Comparison of ENCODE assay signal across 10 cellular contexts in genomic region chr15:48602358-48603122, GRCh38. TPM values are rescaled to one million over a fixed set of nuclear protein-coding genes. Genes with fewer than 3 reads are reported as not detected.
DNase-seq lines count a peak whose midpoint lies in the region; ATAC-seq and TF ChIP-seq lines count a peak whose summit lies in the region.
"Had no signal": no experiment of that assay in that cellular context is flagged by ENCODE, and none has a peak within 500 bp of the region (broad histone marks: within the 10 kb centered on the region; RNA-seq: fewer than 3 reads in every experiment).

No MANE protein-coding gene starts in this region.

- no peak for TF ChIP-seq CTCF in IMR-90 (conservative IDR thresholded peaks at IDR 0.05; ENCODE audit: low read depth, low read length)
- no peak for TF ChIP-seq CTCF in chondrocyte (IDR thresholded peaks at IDR 0.05)
- TF ChIP-seq CTCF in kidney epithelial cell (IDR thresholded peaks at IDR 0.05; ENCODE audit: insufficient read depth, low read length, poor library complexity, severe bottlenecking): no peak
- no peak for TF ChIP-seq CTCF in WERI-Rb-1 (IDR thresholded peaks at IDR 0.05; ENCODE audit: low read depth, low read length)

- intact Hi-C loops in IMR-90 (cut with micrococcal nuclease): no loop called here

- DNase-seq in IMR-90: peak; percentile 81
- no peak for DNase-seq in chondrocyte (ENCODE audit: low spot score)
- DNase-seq in kidney epithelial cell (ENCODE audit: low read depth): peak; percentile 37
- no peak for DNase-seq in stimulated activated naive CD8-positive, alpha-beta T cell treated with anti-CD3 and anti-CD28 coated beads, Interleukin-15, amount 100 ng/mL, for 72 hours
- no peak for DNase-seq in NOMO-1 (lab: John Stamatoyannopoulos, UW; ENCODE audit: unreplicated experiment in 2 of 2)
- DNase-seq in WERI-Rb-1: no peak
- DNase-seq in NCI-H2196 (lab: John Stamatoyannopoulos, UW; ENCODE audit: unreplicated experiment): no peak
- DNase-seq: activated naive CD8-positive, alpha-beta T cell treated with anti-CD3 and anti-CD28 coated beads, Interleukin-2, amount 10 ng/mL, durations not matched to agents 7 days and 5 days; pancreas had no signal

- H2BK15ac ChIP-seq in IMR-90 (ENCODE audit: low read depth, low read length): peak overlapping the region; percentile 2; the same call in 1 of the 3 replicates

- peak overlapping the region; percentile 16; the same call in 1 of the 2 replicates for H2BK20ac ChIP-seq in IMR-90 (ENCODE audit: low read depth, low read length)

- H3K18ac ChIP-seq in IMR-90 (ENCODE audit: low read depth, low read length): peak overlapping the region; percentile 50; the same call in 1 of the 2 replicates

- no peaks in the 10 kb centered on the region for H3K9me3 Mint-ChIP-seq in chondrocyte (ENCODE audit: low read depth)
- H3K9me3 Mint-ChIP-seq in stimulated activated naive CD8-positive, alpha-beta T cell treated with anti-CD3 and anti-CD28 coated beads, Interleukin-15, amount 100 ng/mL, for 72 hours: no peaks in the 10 kb centered on the region
- H3K9me3 Mint-ChIP-seq: activated naive CD8-positive, alpha-beta T cell treated with anti-CD3 and anti-CD28 coated beads, Interleukin-2, amount 10 ng/mL, durations not matched to agents 7 days and 5 days had no signal

- POLR2A ChIA-PET in IMR-90 (lab: Charles Lee; ENCODE audit: unreplicated experiment): no interaction called here

- no TSS peak for BruUV-seq in IMR-90 (replicated peaks; lab: Mats Ljungman, UMichigan)

- H3K36me3 ChIP-seq in IMR-90 (ENCODE audit: control insufficient read depth, insufficient read depth, low read length) (peaks cover 22% of the 10 kb centered on the region), kidney epithelial cell (ENCODE audit: control insufficient read depth, insufficient read depth, low read length) (no peaks in the 10 kb centered on the region), subcutaneous abdominal adipose tissue (ENCODE audit: control insufficient read depth in 5 of 5, insufficient read depth in 5 of 5, low read length in 5 of 5) (peaks cover 19 to 33% (median 25%) of the 10 kb centered on the region in 5 donors), WERI-Rb-1 (no peaks in the 10 kb centered on the region)
- H3K36me3 ChIP-seq: pancreas had no signal

- H3K79me1 ChIP-seq in IMR-90 (ENCODE audit: low read depth in 1 of 2, low read length in 2 of 2): peaks cover 45 to 81% of the 10 kb centered on the region in 2 experiments

- H3K4me3 ChIP-seq in IMR-90 (ENCODE audit: insufficient read depth, low read depth, low read length) (no peak overlapping the region), kidney epithelial cell (ENCODE audit: low read depth, low read length) (no peak overlapping the region), subcutaneous abdominal adipose tissue (ENCODE audit: low read depth in 1 of 5, low read length in 5 of 5) (no peak overlapping the region), WERI-Rb-1 (ENCODE audit: low read depth, low read length) (no peak overlapping the region)
- H3K4me3 ChIP-seq: pancreas had no signal

- H3K4me3 Mint-ChIP-seq in chondrocyte (ENCODE audit: unreplicated experiment): no peak overlapping the region
- no peak overlapping the region for H3K4me3 Mint-ChIP-seq in stimulated activated naive CD8-positive, alpha-beta T cell treated with anti-CD3 and anti-CD28 coated beads, Interleukin-15, amount 100 ng/mL, for 72 hours
- H3K4me3 Mint-ChIP-seq: activated naive CD8-positive, alpha-beta T cell treated with anti-CD3 and anti-CD28 coated beads, Interleukin-2, amount 10 ng/mL, durations not matched to agents 7 days and 5 days had no signal

- H3K4me2 ChIP-seq in IMR-90 (ENCODE audit: low read depth, low read length): no peak overlapping the region

- H2AK9ac ChIP-seq in IMR-90 (replicated peaks; ENCODE audit: low read depth, low read length, poor library complexity): no peak overlapping the region

- H3K14ac ChIP-seq in IMR-90 (replicated peaks; ENCODE audit: low read depth, low read length): no peak overlapping the region

- H2BK5ac ChIP-seq in IMR-90 (ENCODE audit: low read depth, low read length, poor library complexity, severe bottlenecking): peak overlapping the region; percentile 99

- H3K9me3 ChIP-seq in IMR-90 (ENCODE audit: control insufficient read depth, insufficient read depth, low read length) (no peaks in the 10 kb centered on the region), subcutaneous abdominal adipose tissue (ENCODE audit: control insufficient read depth in 5 of 5, low read length in 5 of 5) (no peaks in the 10 kb centered on the region), WERI-Rb-1 (ENCODE audit: severe bottlenecking) (no peaks in the 10 kb centered on the region)
- H3K9me3 ChIP-seq: pancreas had no signal

- H3K27me3 Mint-ChIP-seq in chondrocyte (ENCODE audit: low read depth): no peaks in the 10 kb centered on the region
- no peaks in the 10 kb centered on the region for H3K27me3 Mint-ChIP-seq in stimulated activated naive CD8-positive, alpha-beta T cell treated with anti-CD3 and anti-CD28 coated beads, Interleukin-15, amount 100 ng/mL, for 72 hours

- H3K4me1 ChIP-seq in IMR-90 (ENCODE audit: control insufficient read depth, insufficient read depth, low read length): peaks cover 20% of the 10 kb centered on the region
- peaks cover 4 to 34% (median 18%) of the 10 kb centered on the region in 5 donors for H3K4me1 ChIP-seq in subcutaneous abdominal adipose tissue (ENCODE audit: control insufficient read depth in 5 of 5, insufficient read depth in 5 of 5, low read length in 5 of 5)
- H3K4me1 ChIP-seq: pancreas had no signal

- H2AFZ ChIP-seq in IMR-90 (replicated peaks; ENCODE audit: low read length, poor library complexity): no peak overlapping the region

- no peak overlapping the region for H3K4ac ChIP-seq in IMR-90 (ENCODE audit: low read depth, low read length)

- WGBS in IMR-90 (ENCODE audit: extremely low coverage in 2 of 2, insufficient read length in 1 of 2), 2 experiments: no CpG with 5 or more reads among the region's 4 CpGs

- TF ChIP-seq POLR2A in IMR-90 (IDR thresholded peaks at IDR 0.05; ENCODE audit: low read depth, low read length): no peak

- H3K27me3 ChIP-seq in IMR-90 (ENCODE audit: control insufficient read depth, insufficient read depth, low read length) (no peaks in the 10 kb centered on the region), kidney epithelial cell (ENCODE audit: control insufficient read depth, insufficient read depth, low read length) (no peaks in the 10 kb centered on the region), subcutaneous abdominal adipose tissue (ENCODE audit: control insufficient read depth in 5 of 5, insufficient read depth in 4 of 5, low read length in 5 of 5) (no peaks in the 10 kb centered on the region), WERI-Rb-1 (ENCODE audit: insufficient read depth, low read depth, severe bottlenecking) (no peaks in the 10 kb centered on the region)
- H3K27me3 ChIP-seq: pancreas had no signal

- no peak overlapping the region; a peak in 1 of 4 replicates for H4K8ac ChIP-seq in IMR-90 (ENCODE audit: low read depth in 2 of 2, low read length in 2 of 2)

- H2AK5ac ChIP-seq in IMR-90 (ENCODE audit: low read depth, low read length): no peak overlapping the region

- H3K9me1 ChIP-seq in IMR-90 (ENCODE audit: insufficient read depth, low read length): peaks cover 31% of the 10 kb centered on the region

- H4K91ac ChIP-seq in IMR-90 (ENCODE audit: insufficient read depth, low read depth, low read length): no peak overlapping the region; the same call in 1 of the 2 replicates

- in situ Hi-C loops in IMR-90 (cut with MboI; ENCODE audit: low sequenced_read_pairs): no loop called here

- peaks cover 68% of the 10 kb centered on the region for H3K4me1 Mint-ChIP-seq in chondrocyte (ENCODE audit: low read depth)
- H3K4me1 Mint-ChIP-seq in stimulated activated naive CD8-positive, alpha-beta T cell treated with anti-CD3 and anti-CD28 coated beads, Interleukin-15, amount 100 ng/mL, for 72 hours: no peaks in the 10 kb centered on the region
- H3K4me1 Mint-ChIP-seq: activated naive CD8-positive, alpha-beta T cell treated with anti-CD3 and anti-CD28 coated beads, Interleukin-2, amount 10 ng/mL, durations not matched to agents 7 days and 5 days had no signal

- no peak overlapping the region for H3K56ac ChIP-seq in IMR-90 (ENCODE audit: extremely low read depth, insufficient read depth, low read length)

- H4K5ac ChIP-seq in IMR-90 (ENCODE audit: low read depth, low read length): no peak overlapping the region

- no peak overlapping the region for H3K23ac ChIP-seq in IMR-90 (ENCODE audit: low read depth, low read length)

- CTCF ChIA-PET in IMR-90 (lab: Yijun Ruan, JAX): interaction anchor here (0.6 kb wide), 1 partner anchor 100 kb away, joined by 3 read pairs; no protein-coding TSS in a partner anchor

- peak overlapping the region; percentile 93 for H3K27ac Mint-ChIP-seq in chondrocyte (ENCODE audit: unreplicated experiment)
- H3K27ac Mint-ChIP-seq in stimulated activated naive CD8-positive, alpha-beta T cell treated with anti-CD3 and anti-CD28 coated beads, Interleukin-15, amount 100 ng/mL, for 72 hours: no peak overlapping the region
- H3K27ac Mint-ChIP-seq: activated naive CD8-positive, alpha-beta T cell treated with anti-CD3 and anti-CD28 coated beads, Interleukin-2, amount 10 ng/mL, durations not matched to agents 7 days and 5 days had no signal

- ATAC-seq in IMR-90 (ENCODE audit: low read depth): peak; percentile 54
- no peak for ATAC-seq in stimulated activated naive CD8-positive, alpha-beta T cell treated with anti-CD3 and anti-CD28 coated beads, Interleukin-15, amount 100 ng/mL, for 72 hours

- H3K9ac ChIP-seq in IMR-90 (ENCODE audit: low read depth, low read length): no peak overlapping the region
- H3K9ac ChIP-seq in subcutaneous abdominal adipose tissue (ENCODE audit: low read length in 5 of 5): no peak overlapping the region

- H3K27ac ChIP-seq in IMR-90 (ENCODE audit: insufficient read depth, low read length): no peak overlapping the region
- peak overlapping the region; percentile 47 for H3K27ac ChIP-seq in subcutaneous abdominal adipose tissue (ENCODE audit: low read depth, low read length)
- H3K27ac ChIP-seq in WERI-Rb-1: no peak overlapping the region
- H3K27ac ChIP-seq: pancreas had no signal

- dilution Hi-C loops in IMR-90 (cut with HindIII; ENCODE audit: low sequenced_read_pairs, unreplicated experiment): no loop called here

- no peak for TF ChIP-seq RAD21 in IMR-90 (IDR thresholded peaks at IDR 0.05; ENCODE audit: low read length)

- no peaks in the 10 kb centered on the region for H4K20me1 ChIP-seq in IMR-90 (ENCODE audit: insufficient read depth, low read length)

- H2BK120ac ChIP-seq in IMR-90 (ENCODE audit: low read depth, low read length): peak overlapping the region; percentile 23; the same call in 1 of the 2 replicates

- peaks cover 37% of the 10 kb centered on the region for H3K36me3 Mint-ChIP-seq in chondrocyte (ENCODE audit: low read depth)
- H3K36me3 Mint-ChIP-seq: activated naive CD8-positive, alpha-beta T cell treated with anti-CD3 and anti-CD28 coated beads, Interleukin-2, amount 10 ng/mL, durations not matched to agents 7 days and 5 days had no signal

RNA-seq across cellular contexts. Expression of gene FBN1, which starts 43.0 kb away (rescaled TPM):
- 283 and 326 TPM in 2 replicates for total RNA-seq in IMR-90 (2012; rRNA removed)
- polyA plus RNA-seq in IMR-90 (2012; rRNA removed): 130 and 134 TPM in 2 replicates
- polyA plus RNA-seq in IMR-90 (2012; cell fraction: cytosol; rRNA removed): 90.0 and 130 TPM in 2 replicates
- 150 and 261 TPM in 2 replicates for polyA plus RNA-seq in IMR-90 (2012; cell fraction: nucleus; rRNA removed; ENCODE audit: low replicate concordance)
- 1,183 to 1,794 TPM (median 1,190 TPM) in 3 replicates for total RNA-seq in chondrocyte
- total RNA-seq in kidney epithelial cell: 35.5 and 35.9 TPM in 2 replicates

Comparison
In these comparisons a context has a peak if more than half of its experiments do, and no peak if none do; other contexts are left out.
1. DNase-seq: peak in IMR-90 (single experiment) and kidney epithelial cell (single experiment); none in chondrocyte (single experiment), stimulated activated naive CD8-positive, alpha-beta T cell treated with anti-CD3 and anti-CD28 coated beads, Interleukin-15, amount 100 ng/mL, for 72 hours (0 of 2), NOMO-1 (0 of 2), WERI-Rb-1 (single experiment) and NCI-H2196 (single experiment).